ENCODE assay signal across 9 cellular contexts in genomic region chr3:141279074-141279945, GRCh38. TPM values are rescaled to one million over a fixed set of nuclear protein-coding genes. Genes with fewer than 3 reads are reported as not detected.
DNase-seq lines count a peak whose midpoint lies in the region; ATAC-seq, FAIRE-seq and TF ChIP-seq lines count a peak whose summit lies in the region.
"Had no signal": no experiment of that assay in that cellular context is flagged by ENCODE, and none has a peak within 500 bp of the region (broad histone marks: within the 10 kb centered on the region; RNA-seq: fewer than 3 reads in every experiment).

No MANE protein-coding gene starts in this region.

- no peak for TF ChIP-seq POLR2A in K562 (conservative IDR thresholded peaks at IDR 0.05)

- H3K4me2 ChIP-seq in K562 (ENCODE audit: insufficient read depth, low read length), result no peak overlapping the region

- TF ChIP-seq EP300 in K562 (IDR thresholded peaks at IDR 0.05; ENCODE audit: low read length), result no peak

- DNase-seq in NCI-H2081 (lab: John Stamatoyannopoulos, UW) (peak; percentile 52 to 72), NCI-H2081 treated with DMSO at 0.1 percent for 48 hours (lab: John Stamatoyannopoulos, UW) (no peak), NCI-H1694 treated with DMSO at 0.1 percent for 48 hours (lab: John Stamatoyannopoulos, UW) (peak; percentile 63), K562 (ENCODE audit: extremely low read depth in 1 of 4, low spot score in 3 of 4) (peak in 3 of 4 experiments; percentile 23 to 48 (median 32)), left colon (no peak), urothelium cell line (ENCODE audit: low spot score) (peak; percentile 26)

- no peaks in the 10 kb centered on the region for H3K9me3 ChIP-seq in K562 (replicated peaks; ENCODE audit: control insufficient read depth, insufficient read depth, low read depth, low read length)

- peak; percentile 41 to 60 for TF ChIP-seq RAD21 in K562 (CRISPR knock-in tag; conservative IDR thresholded peaks at IDR 0.05 in 1 of 2, IDR thresholded peaks at IDR 0.05 in 1 of 2)

- CTCF ChIA-PET in K562 (lab: Yijun Ruan, JAX; ENCODE audit: low intra/inter-chr PET ratio), result no interaction called here

- no peaks in the 10 kb centered on the region; a peak in 2 of 5 replicates for H3K4me1 ChIP-seq in K562 (replicated peaks in 1 of 2; ENCODE audit: control insufficient read depth in 2 of 2, insufficient read depth in 2 of 2, low read length in 2 of 2)

- peak; percentile 69 to 77 (median 70) for TF ChIP-seq CTCF in K562 (IDR thresholded peaks at IDR 0.05 in 2 of 3, conservative IDR thresholded peaks at IDR 0.05 in 1 of 3; ENCODE audit: insufficient read depth in 2 of 3, low read depth in 1 of 3, low read length in 3 of 3)

- peaks cover 2 to 24% of the 10 kb centered on the region in 2 experiments; a peak in 3 of 5 replicates for H3K27me3 ChIP-seq in K562 (ENCODE audit: control insufficient read depth in 2 of 2, insufficient read depth in 2 of 2, low read length in 2 of 2)

- no peaks in the 10 kb centered on the region for H3K36me3 ChIP-seq in K562 (ENCODE audit: control insufficient read depth, insufficient read depth, low read length)

- intact Hi-C loops in K562 (cut with micrococcal nuclease) (loop anchor here (5.0 kb wide), 1 partner anchor 47 kb away; the partner anchor contains the start of gene PXYLP1), left colon (cut with DNase I, micrococcal nuclease) (no loop called here)

- WGBS in K562 (ENCODE audit: insufficient coverage, low coverage, missing lambda C conversion rate), result 16% methylated on average over 15 of the region's 15 CpGs

- H3K9ac ChIP-seq in K562 (ENCODE audit: insufficient read depth in 1 of 2, low read depth in 2 of 2, low read length in 2 of 2), result no peak overlapping the region

- BruUV-seq in K562 (replicated peaks; lab: Mats Ljungman, UMichigan), result no TSS peak

- POLR2A ChIA-PET in K562 (lab: Yijun Ruan, JAX), result interaction anchor here (0.7 kb wide), 1 partner anchor 47 kb away, joined by 3 read pairs; no protein-coding TSS in a partner anchor

- no peak overlapping the region for H3K27ac ChIP-seq in K562 (ENCODE audit: extremely low read depth, low read depth, low read length)

- peak; percentile 64 for ATAC-seq in GM21576 (IDR thresholded peaks at IDR 0.05; ENCODE audit: unreplicated experiment)
- peak; percentile 89 for ATAC-seq in K562
- ATAC-seq in left colon, result peak; percentile 70
- no peak for ATAC-seq in GM18907 (IDR thresholded peaks at IDR 0.05; ENCODE audit: unreplicated experiment)

- no peak overlapping the region for H2AFZ ChIP-seq in K562 (ENCODE audit: low read depth, low read length)

- in situ Hi-C loops in K562 (cut with MboI), result no loop called here

- H3K9me1 ChIP-seq in K562 (ENCODE audit: control insufficient read depth, insufficient read depth, low read length), result no peaks in the 10 kb centered on the region

- H4K20me1 ChIP-seq in K562 (replicated peaks; ENCODE audit: control insufficient read depth, insufficient read depth, low read length), result 0 out of 2 replicates have a peak, but pooled peaks cover 2% of the 10 kb centered on the region

- no peak overlapping the region for H3K4me3 ChIP-seq in K562

- FAIRE-seq in K562 (lab: Jason Lieb, UNC) (peak; percentile 74), urothelium cell line (lab: Jason Lieb, UNC) (no peak)
- FAIRE-seq: G401.6 had no signal

- no peaks in the 10 kb centered on the region for H3K79me2 ChIP-seq in K562 (ENCODE audit: control insufficient read depth, insufficient read depth, low read length)

TF ChIP-seq in K562, 482 proteins besides CTCF, POLR2A, EP300 and RAD21:
- TF ChIP-seq HNRNPK (IDR thresholded peaks at IDR 0.05; ENCODE audit: low read depth, low read length, poor library complexity, severe bottlenecking), result no peak
- 0 out of 2 replicates have a peak, but pooled peaks have one; percentile 35 for TF ChIP-seq SMC3 (conservative IDR thresholded peaks at IDR 0.05; ENCODE audit: insufficient read depth, low read depth, low read length)

RNA-seq across cellular contexts. Expression of gene PXYLP1, which starts 47.7 kb away (rescaled TPM):
- 2.6 and 4.2 TPM in 2 replicates for total RNA-seq in K562 (2011; cell fraction: chromatin; rRNA removed; ENCODE audit: low replicate concordance)
- total RNA-seq in K562 (2011; cell fraction: nucleolus; rRNA removed), result 1.2 and 2.4 TPM in 2 replicates
- 3.6 and 3.7 TPM in 2 replicates for total RNA-seq in K562 (2011; cell fraction: nucleoplasm; rRNA removed)
- total RNA-seq in K562 (2014; rRNA removed), result 0.98 and 1.1 TPM in 2 replicates
- total RNA-seq in K562 (2014; rRNA removed; fragmentation: Illumina TruSeq; extraction: Trizol), result 1.5 and 1.6 TPM in 2 replicates
- total RNA-seq in K562 (2015; rRNA removed; fragmentation: Illumina TruSeq; extraction: Trizol), result 0.98 and 1.0 TPM in 2 replicates
- total RNA-seq in K562 (2021), result 1.3 and 1.7 TPM in 2 replicates
- polyA plus RNA-seq in K562 (2011; rRNA removed), result 1.6 and 2.7 TPM in 2 replicates
- 1.1 and 2.9 TPM in 2 replicates for polyA plus RNA-seq in K562 (2011; cell fraction: cytosol; rRNA removed)
- 2.8 and 5.7 TPM in 2 replicates for polyA plus RNA-seq in K562 (2011; cell fraction: nucleus; rRNA removed)
- polyA plus RNA-seq in K562 (2012), result 1.7 and 2.0 TPM in 2 replicates
- 1.3 and 1.9 TPM in 2 replicates for polyA plus RNA-seq in K562 (2014; fragmentation: Illumina TruSeq; extraction: Trizol)
- 1 to 10 TPM in 1 of 2 experiments, under 1 TPM in 1; 0.80 to 1.1 TPM for polyA plus RNA-seq in K562 (2014; fragmentation: Nextera tagmentation; extraction: Ambion mirVana)
- polyA plus RNA-seq in K562 (2014; rRNA removed), result 1.5 and 2.9 TPM in 2 replicates
- 1.3 and 5.2 TPM in 2 replicates for polyA minus RNA-seq in K562 (2011; rRNA and poly(A)+ RNA removed)
- 1.2 and 1.3 TPM in 2 replicates for polyA minus RNA-seq in K562 (2011; cell fraction: cytosol; rRNA and poly(A)+ RNA removed)
- 2.0 and 2.3 TPM in 2 replicates for polyA minus RNA-seq in K562 (2011; cell fraction: nucleus; rRNA and poly(A)+ RNA removed)
- total RNA-seq in left colon, result 10 to 100 TPM in 1 of 2 donors, 1 to 10 TPM in 1; 8.2 to 11.3 TPM

Comparison
In these comparisons a context has a peak if more than half of its experiments do, and no peak if none do; other contexts are left out.
1. DNase-seq: peak in NCI-H2081 (2 of 2), NCI-H1694 treated with DMSO at 0.1 percent for 48 hours (single experiment), K562 (3 of 4) and urothelium cell line (single experiment); none in NCI-H2081 treated with DMSO at 0.1 percent for 48 hours (single experiment) and left colon (0 of 2).